Comparison of ENCODE assay signal across 11 cellular contexts in the genomic region with DNA sequence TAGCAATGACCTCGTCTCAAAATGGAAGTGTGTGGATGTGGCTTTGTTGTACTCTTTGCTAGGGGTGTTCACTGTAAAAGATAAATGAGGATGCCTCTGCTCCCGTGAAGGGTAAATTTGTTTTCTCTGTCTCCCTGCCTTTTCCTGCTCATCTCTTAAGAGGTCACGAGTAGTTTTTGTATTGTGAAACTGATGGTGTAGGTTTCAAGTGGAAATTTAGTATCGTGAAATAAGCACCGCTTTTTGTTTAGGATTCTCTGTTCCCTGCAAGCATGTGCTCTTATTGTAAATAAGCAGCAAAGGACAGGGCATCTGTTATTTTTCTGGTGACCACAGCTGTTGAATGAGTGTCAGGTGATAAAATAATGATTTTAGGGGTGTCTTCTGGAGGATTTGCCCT.
DNase-seq lines count a peak whose midpoint lies in the region; ATAC-seq and TF ChIP-seq lines count a peak whose summit lies in the region.
"Had no signal": no experiment of that assay in that cellular context is flagged by ENCODE, and none has a peak within 500 bp of the region (broad histone marks: within the 10 kb centered on the region; RNA-seq: fewer than 3 reads in every experiment).

No MANE protein-coding gene starts in this region.

- intact Hi-C loops in psoas muscle (cut with DNase I) = loop anchor here (1.0 to 10.0 kb wide), 3 partner anchors 152 to 611 kb away; no protein-coding TSS in a partner anchor

- H3K27me3 Mint-ChIP-seq in WTC11 (ENCODE audit: low read depth) (no peaks in the 10 kb centered on the region), type B pancreatic cell (no peaks in the 10 kb centered on the region)
- H3K27me3 Mint-ChIP-seq: activated CD4-positive, alpha-beta memory T cell treated with anti-CD3 and anti-CD28 coated beads for 36 hours; activated naive CD4-positive, alpha-beta T cell treated with anti-CD3 and anti-CD28 coated beads, Interleukin-2, amount 50 U/mL, for 24 hours had no signal

- H3K9me3 Mint-ChIP-seq in WTC11 (no peaks in the 10 kb centered on the region), type B pancreatic cell (no peaks in the 10 kb centered on the region)
- H3K9me3 Mint-ChIP-seq: activated CD4-positive, alpha-beta memory T cell treated with anti-CD3 and anti-CD28 coated beads for 36 hours; activated naive CD4-positive, alpha-beta T cell treated with anti-CD3 and anti-CD28 coated beads, Interleukin-2, amount 50 U/mL, for 24 hours had no signal

- WGBS in psoas muscle, 3 donors = 44 to 60% (median 57%) methylated on average over 5 of the region's 5 CpGs

- H3K27ac Mint-ChIP-seq in WTC11 (peak overlapping the region; percentile 53), type B pancreatic cell (peak overlapping the region; percentile 97)
- H3K27ac Mint-ChIP-seq: activated CD4-positive, alpha-beta memory T cell treated with anti-CD3 and anti-CD28 coated beads for 36 hours had no signal

- no peaks in the 10 kb centered on the region for H3K4me1 ChIP-seq in psoas muscle

- H3K27me3 ChIP-seq in psoas muscle (ENCODE audit: insufficient read depth in 3 of 3, low read length in 2 of 3) = peaks cover 0 to 6% (median 0%) of the 10 kb centered on the region in 3 donors
- H3K27me3 ChIP-seq: right atrium auricular region had no signal

- TF ChIP-seq CTCF in WTC11 (IDR thresholded peaks at IDR 0.05) (no peak), fibroblast of villous mesenchyme (IDR thresholded peaks at IDR 0.05; ENCODE audit: insufficient read depth, low read depth, low read length) (no peak), type B pancreatic cell (conservative IDR thresholded peaks at IDR 0.05) (no peak), psoas muscle (IDR thresholded peaks at IDR 0.05) (no peak)

- H3K9me3 ChIP-seq in psoas muscle = no peaks in the 10 kb centered on the region
- H3K9me3 ChIP-seq: right atrium auricular region had no signal

- H3K4me1 Mint-ChIP-seq in WTC11 = peaks cover 25% of the 10 kb centered on the region
- peaks cover 17% of the 10 kb centered on the region for H3K4me1 Mint-ChIP-seq in type B pancreatic cell (ENCODE audit: unreplicated experiment)

- POLR2A ChIA-PET in WTC11 (lab: Charles Lee) = no interaction called here

- ATAC-seq in WTC11 (no peak), GM21528 (IDR thresholded peaks at IDR 0.05; ENCODE audit: low FRiP score, unreplicated experiment) (no peak), psoas muscle (no peak)

- no peak overlapping the region for H3K27ac ChIP-seq in psoas muscle
- H3K27ac ChIP-seq: right atrium auricular region had no signal

- CTCF ChIA-PET in WTC11 (lab: Charles Lee) = interaction anchor here (0.6 to 2.6 kb wide), 8 partner anchors 15 to 1181 kb away, joined by 3 to 20 read pairs (median 5); no protein-coding TSS in a partner anchor

- H3K4me3 ChIP-seq in fibroblast of villous mesenchyme (ENCODE audit: low read depth, low read length) (no peak overlapping the region), psoas muscle (no peak overlapping the region)
- H3K4me3 ChIP-seq: right atrium auricular region had no signal

- H3K36me3 Mint-ChIP-seq in WTC11 = no peaks in the 10 kb centered on the region
- no peaks in the 10 kb centered on the region for H3K36me3 Mint-ChIP-seq in type B pancreatic cell
- H3K36me3 Mint-ChIP-seq: activated CD4-positive, alpha-beta memory T cell treated with anti-CD3 and anti-CD28 coated beads for 36 hours; activated naive CD4-positive, alpha-beta T cell treated with anti-CD3 and anti-CD28 coated beads, Interleukin-2, amount 50 U/mL, for 24 hours had no signal

- no peak overlapping the region for H3K4me3 Mint-ChIP-seq in WTC11
- H3K4me3 Mint-ChIP-seq in type B pancreatic cell = no peak overlapping the region
- H3K4me3 Mint-ChIP-seq: activated CD4-positive, alpha-beta memory T cell treated with anti-CD3 and anti-CD28 coated beads for 36 hours had no signal

- H3K36me3 ChIP-seq in psoas muscle (ENCODE audit: insufficient read depth in 1 of 2, low read depth in 1 of 2) = no peaks in the 10 kb centered on the region
- H3K36me3 ChIP-seq: right atrium auricular region had no signal

- DNase-seq in NCI-H2107 treated with DMSO at 0.1 percent for 48 hours (lab: John Stamatoyannopoulos, UW; ENCODE audit: unreplicated experiment) (peak; percentile 46), NCI-H2107 (lab: John Stamatoyannopoulos, UW) (no peak), WTC11 (ENCODE audit: low spot score) (no peak), fibroblast of villous mesenchyme (ENCODE audit: low read depth) (peak; percentile 77), type B pancreatic cell (ENCODE audit: extremely low spot score, unreplicated experiment) (no peak), psoas muscle (no peak), ecto neural progenitor cell (ENCODE audit: low spot score) (no peak)
- DNase-seq: activated CD4-positive, alpha-beta memory T cell treated with anti-CD3 and anti-CD28 coated beads for 36 hours had no signal

TF ChIP-seq in WTC11, 78 proteins besides CTCF, POLR2A, EP300 and RAD21 (continues in another document):
- TF ChIP-seq ZNF423 (CRISPR knock-in tag; IDR thresholded peaks at IDR 0.05) (no peak), ZNF232 (CRISPR knock-in tag; IDR thresholded peaks at IDR 0.05) (no peak), ZNF396 (CRISPR knock-in tag; IDR thresholded peaks at IDR 0.05; ENCODE audit: borderline replicate concordance) (no peak), SMAD3 (CRISPR knock-in tag; IDR thresholded peaks at IDR 0.05; ENCODE audit: borderline replicate concordance) (no peak), NFYB (CRISPR knock-in tag; conservative IDR thresholded peaks at IDR 0.05; ENCODE audit: low read depth) (no peak), GABPB1 (CRISPR knock-in tag; IDR thresholded peaks at IDR 0.05) (no peak), NR3C1 (CRISPR knock-in tag; conservative IDR thresholded peaks at IDR 0.05; ENCODE audit: low read depth) (no peak), EMX1 (CRISPR knock-in tag; IDR thresholded peaks at IDR 0.05) (no peak), NFE2L1 (CRISPR knock-in tag; IDR thresholded peaks at IDR 0.05) (no peak)
- TF ChIP-seq, protein P1, sequence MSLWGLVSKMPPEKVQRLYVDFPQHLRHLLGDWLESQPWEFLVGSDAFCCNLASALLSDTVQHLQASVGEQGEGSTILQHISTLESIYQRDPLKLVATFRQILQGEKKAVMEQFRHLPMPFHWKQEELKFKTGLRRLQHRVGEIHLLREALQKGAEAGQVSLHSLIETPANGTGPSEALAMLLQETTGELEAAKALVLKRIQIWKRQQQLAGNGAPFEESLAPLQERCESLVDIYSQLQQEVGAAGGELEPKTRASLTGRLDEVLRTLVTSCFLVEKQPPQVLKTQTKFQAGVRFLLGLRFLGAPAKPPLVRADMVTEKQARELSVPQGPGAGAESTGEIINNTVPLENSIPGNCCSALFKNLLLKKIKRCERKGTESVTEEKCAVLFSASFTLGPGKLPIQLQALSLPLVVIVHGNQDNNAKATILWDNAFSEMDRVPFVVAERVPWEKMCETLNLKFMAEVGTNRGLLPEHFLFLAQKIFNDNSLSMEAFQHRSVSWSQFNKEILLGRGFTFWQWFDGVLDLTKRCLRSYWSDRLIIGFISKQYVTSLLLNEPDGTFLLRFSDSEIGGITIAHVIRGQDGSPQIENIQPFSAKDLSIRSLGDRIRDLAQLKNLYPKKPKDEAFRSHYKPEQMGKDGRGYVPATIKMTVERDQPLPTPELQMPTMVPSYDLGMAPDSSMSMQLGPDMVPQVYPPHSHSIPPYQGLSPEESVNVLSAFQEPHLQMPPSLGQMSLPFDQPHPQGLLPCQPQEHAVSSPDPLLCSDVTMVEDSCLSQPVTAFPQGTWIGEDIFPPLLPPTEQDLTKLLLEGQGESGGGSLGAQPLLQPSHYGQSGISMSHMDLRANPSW (CRISPR knock-in tag; conservative IDR thresholded peaks at IDR 0.05; ENCODE audit: low read depth) = no peak
- TF ChIP-seq, protein P2, sequence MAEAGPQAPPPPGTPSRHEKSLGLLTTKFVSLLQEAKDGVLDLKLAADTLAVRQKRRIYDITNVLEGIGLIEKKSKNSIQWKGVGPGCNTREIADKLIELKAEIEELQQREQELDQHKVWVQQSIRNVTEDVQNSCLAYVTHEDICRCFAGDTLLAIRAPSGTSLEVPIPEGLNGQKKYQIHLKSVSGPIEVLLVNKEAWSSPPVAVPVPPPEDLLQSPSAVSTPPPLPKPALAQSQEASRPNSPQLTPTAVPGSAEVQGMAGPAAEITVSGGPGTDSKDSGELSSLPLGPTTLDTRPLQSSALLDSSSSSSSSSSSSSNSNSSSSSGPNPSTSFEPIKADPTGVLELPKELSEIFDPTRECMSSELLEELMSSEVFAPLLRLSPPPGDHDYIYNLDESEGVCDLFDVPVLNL (CRISPR knock-in tag; IDR thresholded peaks at IDR 0.05; ENCODE audit: borderline replicate concordance, low read depth) = no peak
- TF ChIP-seq, protein P3, sequence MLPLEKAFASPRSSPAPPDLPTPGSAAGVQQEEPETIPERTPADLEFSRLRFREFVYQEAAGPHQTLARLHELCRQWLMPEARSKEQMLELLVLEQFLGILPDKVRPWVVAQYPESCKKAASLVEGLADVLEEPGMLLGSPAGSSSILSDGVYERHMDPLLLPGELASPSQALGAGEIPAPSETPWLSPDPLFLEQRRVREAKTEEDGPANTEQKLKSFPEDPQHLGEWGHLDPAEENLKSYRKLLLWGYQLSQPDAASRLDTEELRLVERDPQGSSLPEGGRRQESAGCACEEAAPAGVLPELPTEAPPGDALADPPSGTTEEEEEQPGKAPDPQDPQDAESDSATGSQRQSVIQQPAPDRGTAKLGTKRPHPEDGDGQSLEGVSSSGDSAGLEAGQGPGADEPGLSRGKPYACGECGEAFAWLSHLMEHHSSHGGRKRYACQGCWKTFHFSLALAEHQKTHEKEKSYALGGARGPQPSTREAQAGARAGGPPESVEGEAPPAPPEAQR (CRISPR knock-in tag; IDR thresholded peaks at IDR 0.05) = no peak
- TF ChIP-seq, protein P4, sequence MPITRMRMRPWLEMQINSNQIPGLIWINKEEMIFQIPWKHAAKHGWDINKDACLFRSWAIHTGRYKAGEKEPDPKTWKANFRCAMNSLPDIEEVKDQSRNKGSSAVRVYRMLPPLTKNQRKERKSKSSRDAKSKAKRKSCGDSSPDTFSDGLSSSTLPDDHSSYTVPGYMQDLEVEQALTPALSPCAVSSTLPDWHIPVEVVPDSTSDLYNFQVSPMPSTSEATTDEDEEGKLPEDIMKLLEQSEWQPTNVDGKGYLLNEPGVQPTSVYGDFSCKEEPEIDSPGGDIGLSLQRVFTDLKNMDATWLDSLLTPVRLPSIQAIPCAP (CRISPR knock-in tag; IDR thresholded peaks at IDR 0.05) = no peak
- TF ChIP-seq, protein P5, sequence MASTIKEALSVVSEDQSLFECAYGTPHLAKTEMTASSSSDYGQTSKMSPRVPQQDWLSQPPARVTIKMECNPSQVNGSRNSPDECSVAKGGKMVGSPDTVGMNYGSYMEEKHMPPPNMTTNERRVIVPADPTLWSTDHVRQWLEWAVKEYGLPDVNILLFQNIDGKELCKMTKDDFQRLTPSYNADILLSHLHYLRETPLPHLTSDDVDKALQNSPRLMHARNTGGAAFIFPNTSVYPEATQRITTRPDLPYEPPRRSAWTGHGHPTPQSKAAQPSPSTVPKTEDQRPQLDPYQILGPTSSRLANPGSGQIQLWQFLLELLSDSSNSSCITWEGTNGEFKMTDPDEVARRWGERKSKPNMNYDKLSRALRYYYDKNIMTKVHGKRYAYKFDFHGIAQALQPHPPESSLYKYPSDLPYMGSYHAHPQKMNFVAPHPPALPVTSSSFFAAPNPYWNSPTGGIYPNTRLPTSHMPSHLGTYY (CRISPR knock-in tag; IDR thresholded peaks at IDR 0.05) = no peak

Comparison
In these comparisons a context has a peak if more than half of its experiments do, and no peak if none do; other contexts are left out.
1. DNase-seq: peak in NCI-H2107 treated with DMSO at 0.1 percent for 48 hours (single experiment) and fibroblast of villous mesenchyme (single experiment); none in NCI-H2107 (single experiment), WTC11 (single experiment), type B pancreatic cell (single experiment), psoas muscle (0 of 2) and ecto neural progenitor cell (single experiment).